22 cellular contexts compared by ENCODE assay signal in genomic region chr20:13432126-13432525, GRCh38.
DNase-seq lines count a peak whose midpoint lies in the region; ATAC-seq, FAIRE-seq and TF ChIP-seq lines count a peak whose summit lies in the region.
"Had no signal": no experiment of that assay in that cellular context is flagged by ENCODE, and none has a peak within 500 bp of the region (broad histone marks: within the 10 kb centered on the region; RNA-seq: fewer than 3 reads in every experiment).

No MANE protein-coding gene starts in this region.

- no peaks in the 10 kb centered on the region for H3K9me3 ChIP-seq in psoas muscle
- H3K9me3 ChIP-seq: BE2C had no signal

- H3K4me3 ChIP-seq in epithelial cell of proximal tubule (ENCODE audit: low read depth, low read length) (no peak overlapping the region), psoas muscle (no peak overlapping the region)
- H3K4me3 ChIP-seq: BLaER1 treated with 17β-estradiol and CSF1 and Interleukin-3, amounts not matched to agents 10 nM and 100 nM; GM12878; GM23338 had no signal

- H3K27ac ChIP-seq in psoas muscle, result no peak overlapping the region
- H3K27ac ChIP-seq: BLaER1 treated with 17β-estradiol and CSF1 and Interleukin-3, amounts not matched to agents 10 nM and 100 nM had no signal

- FAIRE-seq in RCC 7860 (lab: Jason Lieb, UNC), result peak; percentile 76
- FAIRE-seq: D721Med, GM12878, GM19239 had no signal

- peak; percentile 28 for DNase-seq in RCC 7860 (ENCODE audit: low spot score)
- DNase-seq in epithelial cell of proximal tubule (ENCODE audit: low read depth), result peak; percentile 76
- peak; percentile 61 for DNase-seq in kidney tubule cell (ENCODE audit: low spot score)
- no peak for DNase-seq in psoas muscle
- DNase-seq: AML-193; BE2C; CD4-positive, alpha-beta T cell; CD8-positive, alpha-beta memory T cell; DMS 273 treated with DMSO at 0.1 percent for 48 hours; DMS79; EL; GDM1; H9 had no signal

- TF ChIP-seq CTCF in epithelial cell of proximal tubule (conservative IDR thresholded peaks at IDR 0.05; ENCODE audit: low read depth, low read length), result no peak
- no peak for TF ChIP-seq CTCF in psoas muscle (IDR thresholded peaks at IDR 0.05)

- H3K27me3 ChIP-seq in psoas muscle (ENCODE audit: insufficient read depth in 3 of 3, low read length in 2 of 3), result no peaks in the 10 kb centered on the region
- H3K27me3 ChIP-seq: BE2C; BLaER1 treated with 17β-estradiol and CSF1 and Interleukin-3, amounts not matched to agents 10 nM and 100 nM had no signal

- intact Hi-C loops in psoas muscle (cut with DNase I), result no loop called here

- H3K4me1 ChIP-seq in psoas muscle, result no peaks in the 10 kb centered on the region
- H3K4me1 ChIP-seq: BE2C had no signal

- ATAC-seq in GM21528 (IDR thresholded peaks at IDR 0.05; ENCODE audit: low FRiP score, unreplicated experiment) (no peak), psoas muscle (no peak), HG03442 (IDR thresholded peaks at IDR 0.05; ENCODE audit: unreplicated experiment) (no peak), HG03469 (IDR thresholded peaks at IDR 0.05; ENCODE audit: unreplicated experiment) (no peak)
- ATAC-seq: GM12878, GM23338, HCT116 had no signal

- 81 to 82% (median 82%) methylated on average over 1 of the region's 1 CpG for WGBS in psoas muscle, 3 donors

- H3K36me3 ChIP-seq in psoas muscle (ENCODE audit: insufficient read depth in 1 of 2, low read depth in 1 of 2), result peaks cover 0 to 6% of the 10 kb centered on the region in 2 donors
- H3K36me3 ChIP-seq: BE2C had no signal

Comparison
In these comparisons a context has a peak if more than half of its experiments do, and no peak if none do; other contexts are left out.
1. DNase-seq: peak in RCC 7860 (single experiment), epithelial cell of proximal tubule (single experiment) and kidney tubule cell (single experiment); none in psoas muscle (0 of 2).